Comparison of ENCODE assay signal across 8 cellular contexts in the genomic region with DNA sequence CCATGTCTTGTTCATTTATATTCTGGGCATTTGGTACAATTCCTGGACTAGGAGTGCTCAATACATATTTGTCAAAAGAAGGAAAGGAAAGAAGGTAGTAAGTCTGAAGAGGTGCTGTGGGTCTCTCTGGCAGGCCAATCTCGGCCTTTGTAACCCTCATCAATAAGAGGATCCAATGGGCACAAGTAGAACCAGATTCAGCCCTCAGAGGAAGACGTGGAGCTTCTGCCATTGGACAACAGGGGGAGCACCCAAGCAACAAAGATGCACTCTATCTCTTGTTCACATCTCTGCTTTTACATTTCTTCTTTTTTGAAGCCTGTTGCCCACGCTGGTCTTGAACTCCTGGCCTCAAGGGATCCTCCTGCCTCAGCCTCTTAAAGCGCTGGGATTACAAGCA. TPM values are rescaled to one million over a fixed set of nuclear protein-coding genes. Genes with fewer than 3 reads are reported as not detected.
DNase-seq lines count a peak whose midpoint lies in the region; ATAC-seq, FAIRE-seq and TF ChIP-seq lines count a peak whose summit lies in the region.

No MANE protein-coding gene starts in this region.

- peak; percentile 60 for ATAC-seq in HepG2

- TF ChIP-seq EP300 in HepG2 (IDR thresholded peaks at IDR 0.05; ENCODE audit: low read depth in 2 of 2, low read length in 2 of 2) (no peak), HepG2 (CRISPR knock-in tag; IDR thresholded peaks at IDR 0.05; ENCODE audit: borderline replicate concordance) (no peak)

- 55% methylated on average over 4 of the region's 4 CpGs for WGBS in HepG2 (ENCODE audit: low lambda C conversion rate)

- no peak for TF ChIP-seq POLR2A in HepG2 (IDR thresholded peaks at IDR 0.05; ENCODE audit: insufficient read depth in 1 of 2, low read depth in 2 of 2, low read length in 2 of 2)

- no peak for TF ChIP-seq RAD21 in HepG2 (CRISPR knock-in tag; IDR thresholded peaks at IDR 0.05)

- H3K9me3 ChIP-seq in OCI-LY7 (ENCODE audit: low read length): no peaks in the 10 kb centered on the region
- no peaks in the 10 kb centered on the region for H3K9me3 ChIP-seq in HepG2 (ENCODE audit: low read length)

- peak; percentile 80 for FAIRE-seq in HepG2 (lab: Jason Lieb, UNC)

- H3K27me3 ChIP-seq in HepG2 (ENCODE audit: control insufficient read depth in 1 of 2, insufficient read depth in 2 of 2, low read length in 2 of 2): no peaks in the 10 kb centered on the region; a peak in 1 of 5 replicates

- in situ Hi-C loops in HepG2 (cut with HindIII; ENCODE audit: extremely low pct_ligation_motif_present, low pct_unique_long_range_greater_than_20kb): no loop called here

- no peak overlapping the region for H3K4me3 ChIP-seq in OCI-LY7 (ENCODE audit: low read depth, low read length, poor library complexity, severe bottlenecking)
- H3K4me3 ChIP-seq in HepG2 (replicated peaks in 1 of 3; ENCODE audit: insufficient read depth in 1 of 3, low read depth in 2 of 3, low read length in 3 of 3): no peak overlapping the region

- no peak overlapping the region for H3K27ac ChIP-seq in OCI-LY7 (ENCODE audit: low read depth, low read length, poor library complexity, severe bottlenecking)
- H3K27ac ChIP-seq in HepG2 (ENCODE audit: extremely low read length, insufficient read depth, low read length): no peak overlapping the region

- DNase-seq in activated naive CD4-positive, alpha-beta T cell treated with Interleukin-2 at 50 U/mL for 16 hours: peak; percentile 38
- DNase-seq in activated naive CD4-positive, alpha-beta T cell (lab: John Stamatoyannopoulos, UW): no peak
- DNase-seq in OCI-LY7 (ENCODE audit: low spot score): peak; percentile 61
- peak; percentile 17 for DNase-seq in activated effector memory CD4-positive, alpha-beta T cell treated with Interleukin-2 at 50 U/mL for 16 hours
- DNase-seq in HepG2 (ENCODE audit: low spot score): peak; percentile 47
- DNase-seq in inferior parietal cortex (ENCODE audit: extremely low spot score): no peak
- no peak for DNase-seq in middle frontal gyrus (ENCODE audit: extremely low spot score, low spot score)
- no peak for DNase-seq in amniotic stem cell (lab: John Stamatoyannopoulos, UW)

- no peaks in the 10 kb centered on the region for H4K20me1 ChIP-seq in OCI-LY7 (ENCODE audit: insufficient read depth, low read length)
- H4K20me1 ChIP-seq in HepG2 (ENCODE audit: insufficient read depth, low read length): no peaks in the 10 kb centered on the region

- H3K4me2 ChIP-seq in OCI-LY7 (ENCODE audit: low read length) (no peak overlapping the region; the same call in 1 of the 2 replicates), HepG2 (ENCODE audit: low read depth, low read length) (no peak overlapping the region)

- intact Hi-C loops in OCI-LY7 (cut with micrococcal nuclease; ENCODE audit: unreplicated experiment): loop anchor here (1.0 to 5.0 kb wide), 2 partner anchors 35 to 257 kb away; no protein-coding TSS in a partner anchor
- intact Hi-C loops in HepG2 (cut with micrococcal nuclease; ENCODE audit: unreplicated experiment): loop anchor here (2.0 kb wide), 1 partner anchor 29 kb away; a partner anchor contains a TSS

- CTCF ChIA-PET in OCI-LY7 (lab: Charles Lee; ENCODE audit: unreplicated experiment): interaction anchor here (1.0 kb wide), 1 partner anchor 18 kb away, joined by 4 read pairs; no protein-coding TSS in a partner anchor
- CTCF ChIA-PET in HepG2 (lab: Yijun Ruan, JAX; ENCODE audit: low intra/inter-chr PET ratio, low total read pairs): interaction anchor here (1.1 kb wide), 1 partner anchor 131 kb away, joined by 4 read pairs; no protein-coding TSS in a partner anchor

- no peaks in the 10 kb centered on the region for H3K9me2 ChIP-seq in OCI-LY7 (ENCODE audit: insufficient read depth, low read length)

- BruUV-seq in OCI-LY7 (replicated peaks; lab: Mats Ljungman, UMichigan) (no TSS peak), HepG2 (replicated peaks; lab: Mats Ljungman, UMichigan) (no TSS peak)

- H3K36me3 ChIP-seq in OCI-LY7 (ENCODE audit: insufficient read depth, low read length) (peaks cover 7% of the 10 kb centered on the region; the same call in 1 of the 2 replicates), HepG2 (replicated peaks in 1 of 2; ENCODE audit: control insufficient read depth in 1 of 2, insufficient read depth in 2 of 2, low read length in 2 of 2) (peaks cover 5 to 10% of the 10 kb centered on the region in 2 experiments; a peak in 2 of 5 replicates)

- H3K4me1 ChIP-seq in OCI-LY7 (ENCODE audit: insufficient read depth, low read length, poor library complexity, severe bottlenecking): peaks cover 23% of the 10 kb centered on the region
- H3K4me1 ChIP-seq in HepG2 (ENCODE audit: insufficient read depth, low read length): peaks cover 25% of the 10 kb centered on the region

- H2AFZ ChIP-seq in OCI-LY7 (ENCODE audit: low read length): no peak overlapping the region
- H2AFZ ChIP-seq in HepG2 (ENCODE audit: low read length): no peak overlapping the region

- H3K9ac ChIP-seq in HepG2 (ENCODE audit: insufficient read depth, low read depth, low read length): no peak overlapping the region

- POLR2A ChIA-PET in OCI-LY7 (lab: Charles Lee): interaction anchor here (1.0 kb wide), 1 partner anchor 22 kb away, joined by 3 read pairs; no protein-coding TSS in a partner anchor
- POLR2A ChIA-PET in HepG2 (lab: Yijun Ruan, JAX): interaction anchor here (1.0 to 3.4 kb wide), 2 partner anchors 19 to 30 kb away, joined by 5 to 90 read pairs; a partner anchor contains a TSS

- H3K79me2 ChIP-seq in OCI-LY7 (ENCODE audit: insufficient read depth, low read depth, low read length) (peaks cover 25% of the 10 kb centered on the region), HepG2 (ENCODE audit: insufficient read depth, low read length) (peaks cover 16% of the 10 kb centered on the region)

- peak; percentile 83 for TF ChIP-seq CTCF in OCI-LY7 (conservative IDR thresholded peaks at IDR 0.05; ENCODE audit: low read length)
- peak; percentile 67 for TF ChIP-seq CTCF in HepG2 (CRISPR knock-in tag; IDR thresholded peaks at IDR 0.05)

RNA-seq across cellular contexts. Expression of a gene that starts 2.2 kb away (rescaled TPM):
- total RNA-seq in OCI-LY7 (2014; rRNA removed; shearing (Covaris generic)): 32.2 and 46.1 TPM in 2 replicates
- total RNA-seq in OCI-LY7 (2022) (23.3 and 25.7 TPM in 2 replicates), HepG2 (2016; rRNA removed; fragmentation: Illumina TruSeq; extraction: Trizol) (21.6 and 23.3 TPM in 2 replicates)
- total RNA-seq in HepG2 (2016; cell fraction: cytosol; rRNA removed; fragmentation: Illumina TruSeq; extraction: Trizol; ENCODE audit: low read depth): 6.4 and 6.5 TPM in 2 replicates
- 21.3 and 22.8 TPM in 2 replicates for total RNA-seq in HepG2 (2016; cell fraction: insoluble cytoplasmic fraction; rRNA removed; fragmentation: Illumina TruSeq; extraction: Trizol)
- 9.2 and 11.1 TPM in 2 replicates for total RNA-seq in HepG2 (2016; cell fraction: membrane; rRNA removed; fragmentation: Illumina TruSeq; extraction: Trizol)
- 21.4 and 23.5 TPM in 2 replicates for total RNA-seq in HepG2 (2016; cell fraction: nucleus; rRNA removed; fragmentation: Illumina TruSeq; extraction: Trizol)
- polyA plus RNA-seq in HepG2 (2011; rRNA removed): 13.7 and 18.9 TPM in 2 replicates
- 9.2 and 10.9 TPM in 2 replicates for polyA plus RNA-seq in HepG2 (2011; cell fraction: cytosol; rRNA removed)
- 37.3 and 44.1 TPM in 2 replicates for polyA plus RNA-seq in HepG2 (2011; cell fraction: nucleus; rRNA removed)
- 15.7 and 19.6 TPM in 2 replicates for polyA plus RNA-seq in HepG2 (2012)
- 4.7 and 5.9 TPM in 2 replicates for polyA plus RNA-seq in HepG2 (2016; cell fraction: cytosol; fragmentation: Illumina TruSeq; extraction: Trizol; ENCODE audit: low read depth)
- 21.2 and 24.0 TPM in 2 replicates for polyA plus RNA-seq in HepG2 (2016; cell fraction: insoluble cytoplasmic fraction; fragmentation: Illumina TruSeq; extraction: Trizol; ENCODE audit: low read depth)
- 7.4 and 8.7 TPM in 2 replicates for polyA plus RNA-seq in HepG2 (2016; cell fraction: membrane; fragmentation: Illumina TruSeq; extraction: Trizol; ENCODE audit: low read depth)
- polyA plus RNA-seq in HepG2 (2016; cell fraction: nucleus; fragmentation: Illumina TruSeq; extraction: Trizol; ENCODE audit: insufficient read depth, low read depth): 43.3 and 60.4 TPM in 2 replicates
- polyA minus RNA-seq in HepG2 (2011; rRNA and poly(A)+ RNA removed; ENCODE audit: low replicate concordance): 22.7 and 23.9 TPM in 2 replicates
- 8.7 and 13.0 TPM in 2 replicates for polyA minus RNA-seq in HepG2 (2011; cell fraction: cytosol; rRNA and poly(A)+ RNA removed)
- polyA minus RNA-seq in HepG2 (2011; cell fraction: nucleus; rRNA and poly(A)+ RNA removed): 23.0 and 26.8 TPM in 2 replicates

RNA-seq across cellular contexts. Expression of a gene that starts 8.4 kb away (rescaled TPM):
- total RNA-seq in OCI-LY7 (2014; rRNA removed; shearing (Covaris generic)): 86.6 and 97.6 TPM in 2 replicates
- total RNA-seq in OCI-LY7 (2022) (112 and 117 TPM in 2 replicates), HepG2 (2016; rRNA removed; fragmentation: Illumina TruSeq; extraction: Trizol) (50.0 and 127 TPM in 2 replicates)
- 14.4 and 15.9 TPM in 2 replicates for total RNA-seq in HepG2 (2016; cell fraction: cytosol; rRNA removed; fragmentation: Illumina TruSeq; extraction: Trizol; ENCODE audit: low read depth)
- total RNA-seq in HepG2 (2016; cell fraction: insoluble cytoplasmic fraction; rRNA removed; fragmentation: Illumina TruSeq; extraction: Trizol): 41.9 and 128 TPM in 2 replicates
- total RNA-seq in HepG2 (2016; cell fraction: membrane; rRNA removed; fragmentation: Illumina TruSeq; extraction: Trizol): 27.3 and 28.2 TPM in 2 replicates
- 108 and 127 TPM in 2 replicates for total RNA-seq in HepG2 (2016; cell fraction: nucleus; rRNA removed; fragmentation: Illumina TruSeq; extraction: Trizol)
- polyA plus RNA-seq in HepG2 (2011; rRNA removed): 155 and 164 TPM in 2 replicates
- 125 and 144 TPM in 2 replicates for polyA plus RNA-seq in HepG2 (2011; cell fraction: cytosol; rRNA removed)
- polyA plus RNA-seq in HepG2 (2011; cell fraction: nucleus; rRNA removed): 120 and 130 TPM in 2 replicates
- 61.3 and 94.5 TPM in 2 replicates for polyA plus RNA-seq in HepG2 (2012)
- 7.6 and 8.4 TPM in 2 replicates for polyA plus RNA-seq in HepG2 (2016; cell fraction: cytosol; fragmentation: Illumina TruSeq; extraction: Trizol; ENCODE audit: low read depth)
- 41.0 and 55.4 TPM in 2 replicates for polyA plus RNA-seq in HepG2 (2016; cell fraction: insoluble cytoplasmic fraction; fragmentation: Illumina TruSeq; extraction: Trizol; ENCODE audit: low read depth)
- 18.1 and 24.3 TPM in 2 replicates for polyA plus RNA-seq in HepG2 (2016; cell fraction: membrane; fragmentation: Illumina TruSeq; extraction: Trizol; ENCODE audit: low read depth)
- 184 and 191 TPM in 2 replicates for polyA plus RNA-seq in HepG2 (2016; cell fraction: nucleus; fragmentation: Illumina TruSeq; extraction: Trizol; ENCODE audit: insufficient read depth, low read depth)
- 197 and 370 TPM in 2 replicates for polyA minus RNA-seq in HepG2 (2011; rRNA and poly(A)+ RNA removed; ENCODE audit: low replicate concordance)
- 76.5 and 103 TPM in 2 replicates for polyA minus RNA-seq in HepG2 (2011; cell fraction: cytosol; rRNA and poly(A)+ RNA removed)
- polyA minus RNA-seq in HepG2 (2011; cell fraction: nucleus; rRNA and poly(A)+ RNA removed): 81.2 and 89.5 TPM in 2 replicates

RNA-seq across cellular contexts. Expression of a gene that starts 19.3 kb away (rescaled TPM):
- total RNA-seq in OCI-LY7 (2014; rRNA removed; shearing (Covaris generic)): 12.1 and 12.2 TPM in 2 replicates
- total RNA-seq in OCI-LY7 (2022) (49.6 and 50.0 TPM in 2 replicates), HepG2 (2016; rRNA removed; fragmentation: Illumina TruSeq; extraction: Trizol) (9.4 and 14.0 TPM in 2 replicates)
- 11.3 and 12.0 TPM in 2 replicates for total RNA-seq in HepG2 (2016; cell fraction: cytosol; rRNA removed; fragmentation: Illumina TruSeq; extraction: Trizol; ENCODE audit: low read depth)
- 10.3 and 11.8 TPM in 2 replicates for total RNA-seq in HepG2 (2016; cell fraction: insoluble cytoplasmic fraction; rRNA removed; fragmentation: Illumina TruSeq; extraction: Trizol)
- total RNA-seq in HepG2 (2016; cell fraction: membrane; rRNA removed; fragmentation: Illumina TruSeq; extraction: Trizol): 17.7 and 22.9 TPM in 2 replicates
- total RNA-seq in HepG2 (2016; cell fraction: nucleus; rRNA removed; fragmentation: Illumina TruSeq; extraction: Trizol): 19.9 and 22.9 TPM in 2 replicates
- 46.8 and 46.9 TPM in 2 replicates for polyA plus RNA-seq in HepG2 (2011; rRNA removed)
- polyA plus RNA-seq in HepG2 (2011; cell fraction: cytosol; rRNA removed): 36.8 and 52.6 TPM in 2 replicates
- 114 and 141 TPM in 2 replicates for polyA plus RNA-seq in HepG2 (2011; cell fraction: nucleus; rRNA removed)
- polyA plus RNA-seq in HepG2 (2012): 25.3 and 27.5 TPM in 2 replicates
- polyA plus RNA-seq in HepG2 (2016; cell fraction: cytosol; fragmentation: Illumina TruSeq; extraction: Trizol; ENCODE audit: low read depth): 41.8 and 50.4 TPM in 2 replicates
- 59.7 and 64.5 TPM in 2 replicates for polyA plus RNA-seq in HepG2 (2016; cell fraction: insoluble cytoplasmic fraction; fragmentation: Illumina TruSeq; extraction: Trizol; ENCODE audit: low read depth)
- polyA plus RNA-seq in HepG2 (2016; cell fraction: membrane; fragmentation: Illumina TruSeq; extraction: Trizol; ENCODE audit: low read depth): 48.2 and 57.5 TPM in 2 replicates
- 85.4 and 92.8 TPM in 2 replicates for polyA plus RNA-seq in HepG2 (2016; cell fraction: nucleus; fragmentation: Illumina TruSeq; extraction: Trizol; ENCODE audit: insufficient read depth, low read depth)
- 40.3 and 66.3 TPM in 2 replicates for polyA minus RNA-seq in HepG2 (2011; rRNA and poly(A)+ RNA removed; ENCODE audit: low replicate concordance)
- polyA minus RNA-seq in HepG2 (2011; cell fraction: cytosol; rRNA and poly(A)+ RNA removed): 14.4 and 18.5 TPM in 2 replicates
- polyA minus RNA-seq in HepG2 (2011; cell fraction: nucleus; rRNA and poly(A)+ RNA removed): 22.6 and 26.1 TPM in 2 replicates

RNA-seq across cellular contexts. Expression of a gene that starts 34.7 kb away (rescaled TPM):
- 14.5 and 14.8 TPM in 2 replicates for total RNA-seq in OCI-LY7 (2014; rRNA removed; shearing (Covaris generic))
- total RNA-seq in OCI-LY7 (2022): 16.6 and 20.5 TPM in 2 replicates
- total RNA-seq in HepG2 (2016; rRNA removed; fragmentation: Illumina TruSeq; extraction: Trizol): 25.6 and 43.0 TPM in 2 replicates
- 12.3 and 13.2 TPM in 2 replicates for total RNA-seq in HepG2 (2016; cell fraction: cytosol; rRNA removed; fragmentation: Illumina TruSeq; extraction: Trizol; ENCODE audit: low read depth)
- 30.8 and 42.1 TPM in 2 replicates for total RNA-seq in HepG2 (2016; cell fraction: insoluble cytoplasmic fraction; rRNA removed; fragmentation: Illumina TruSeq; extraction: Trizol)
- total RNA-seq in HepG2 (2016; cell fraction: membrane; rRNA removed; fragmentation: Illumina TruSeq; extraction: Trizol): 25.9 and 31.5 TPM in 2 replicates
- 34.0 and 45.3 TPM in 2 replicates for total RNA-seq in HepG2 (2016; cell fraction: nucleus; rRNA removed; fragmentation: Illumina TruSeq; extraction: Trizol)
- polyA plus RNA-seq in HepG2 (2011; rRNA removed): 56.1 and 59.7 TPM in 2 replicates
- 60.5 and 69.7 TPM in 2 replicates for polyA plus RNA-seq in HepG2 (2011; cell fraction: cytosol; rRNA removed)
- 154 and 157 TPM in 2 replicates for polyA plus RNA-seq in HepG2 (2011; cell fraction: nucleus; rRNA removed)
- 34.0 and 42.6 TPM in 2 replicates for polyA plus RNA-seq in HepG2 (2012)
- polyA plus RNA-seq in HepG2 (2016; cell fraction: cytosol; fragmentation: Illumina TruSeq; extraction: Trizol; ENCODE audit: low read depth): 13.6 and 16.7 TPM in 2 replicates
- 28.9 and 31.0 TPM in 2 replicates for polyA plus RNA-seq in HepG2 (2016; cell fraction: insoluble cytoplasmic fraction; fragmentation: Illumina TruSeq; extraction: Trizol; ENCODE audit: low read depth)
- 25.0 and 29.4 TPM in 2 replicates for polyA plus RNA-seq in HepG2 (2016; cell fraction: membrane; fragmentation: Illumina TruSeq; extraction: Trizol; ENCODE audit: low read depth)
- polyA plus RNA-seq in HepG2 (2016; cell fraction: nucleus; fragmentation: Illumina TruSeq; extraction: Trizol; ENCODE audit: insufficient read depth, low read depth): 73.9 and 77.2 TPM in 2 replicates
- 44.4 and 130 TPM in 2 replicates for polyA minus RNA-seq in HepG2 (2011; rRNA and poly(A)+ RNA removed; ENCODE audit: low replicate concordance)
- polyA minus RNA-seq in HepG2 (2011; cell fraction: cytosol; rRNA and poly(A)+ RNA removed): 25.6 and 27.3 TPM in 2 replicates
- 34.5 and 38.3 TPM in 2 replicates for polyA minus RNA-seq in HepG2 (2011; cell fraction: nucleus; rRNA and poly(A)+ RNA removed)

RNA-seq across cellular contexts. Expression of a gene that starts 36.3 kb away (rescaled TPM):
- total RNA-seq in OCI-LY7 (2014; rRNA removed; shearing (Covaris generic)): 31.7 and 35.8 TPM in 2 replicates
- total RNA-seq in OCI-LY7 (2022): 72.4 and 83.4 TPM in 2 replicates
- 15.1 and 37.6 TPM in 2 replicates for total RNA-seq in HepG2 (2016; rRNA removed; fragmentation: Illumina TruSeq; extraction: Trizol)
- total RNA-seq in HepG2 (2016; cell fraction: cytosol; rRNA removed; fragmentation: Illumina TruSeq; extraction: Trizol; ENCODE audit: low read depth): 9.0 and 10.4 TPM in 2 replicates
- total RNA-seq in HepG2 (2016; cell fraction: insoluble cytoplasmic fraction; rRNA removed; fragmentation: Illumina TruSeq; extraction: Trizol): 13.6 and 37.2 TPM in 2 replicates
- 11.6 and 12.3 TPM in 2 replicates for total RNA-seq in HepG2 (2016; cell fraction: membrane; rRNA removed; fragmentation: Illumina TruSeq; extraction: Trizol)
- 44.3 and 47.6 TPM in 2 replicates for total RNA-seq in HepG2 (2016; cell fraction: nucleus; rRNA removed; fragmentation: Illumina TruSeq; extraction: Trizol)
- polyA plus RNA-seq in HepG2 (2011; rRNA removed): 63.9 and 70.7 TPM in 2 replicates
- 58.3 and 83.9 TPM in 2 replicates for polyA plus RNA-seq in HepG2 (2011; cell fraction: cytosol; rRNA removed)
- polyA plus RNA-seq in HepG2 (2011; cell fraction: nucleus; rRNA removed): 188 and 198 TPM in 2 replicates
- 29.8 and 34.0 TPM in 2 replicates for polyA plus RNA-seq in HepG2 (2012)
- polyA plus RNA-seq in HepG2 (2016; cell fraction: cytosol; fragmentation: Illumina TruSeq; extraction: Trizol; ENCODE audit: low read depth): 7.4 and 9.5 TPM in 2 replicates
- 22.6 and 25.1 TPM in 2 replicates for polyA plus RNA-seq in HepG2 (2016; cell fraction: insoluble cytoplasmic fraction; fragmentation: Illumina TruSeq; extraction: Trizol; ENCODE audit: low read depth)
- polyA plus RNA-seq in HepG2 (2016; cell fraction: membrane; fragmentation: Illumina TruSeq; extraction: Trizol; ENCODE audit: low read depth): 11.7 and 14.0 TPM in 2 replicates
- polyA plus RNA-seq in HepG2 (2016; cell fraction: nucleus; fragmentation: Illumina TruSeq; extraction: Trizol; ENCODE audit: insufficient read depth, low read depth): 111 TPM in 2 replicates
- polyA minus RNA-seq in HepG2 (2011; rRNA and poly(A)+ RNA removed; ENCODE audit: low replicate concordance): 144 and 162 TPM in 2 replicates
- polyA minus RNA-seq in HepG2 (2011; cell fraction: cytosol; rRNA and poly(A)+ RNA removed): 27.4 and 33.9 TPM in 2 replicates
- 47.9 and 50.1 TPM in 2 replicates for polyA minus RNA-seq in HepG2 (2011; cell fraction: nucleus; rRNA and poly(A)+ RNA removed)

Comparison
In these comparisons a context has a peak if more than half of its experiments do, and no peak if none do; other contexts are left out.
1. DNase-seq: peak in activated naive CD4-positive, alpha-beta T cell treated with Interleukin-2 at 50 U/mL for 16 hours (single experiment), OCI-LY7 (single experiment), activated effector memory CD4-positive, alpha-beta T cell treated with Interleukin-2 at 50 U/mL for 16 hours (single experiment) and HepG2 (single experiment); none in activated naive CD4-positive, alpha-beta T cell (0 of 4), inferior parietal cortex (single experiment), middle frontal gyrus (single experiment) and amniotic stem cell (single experiment).